Comparison of ENCODE assay signal across 40 cellular contexts in the genomic region with DNA sequence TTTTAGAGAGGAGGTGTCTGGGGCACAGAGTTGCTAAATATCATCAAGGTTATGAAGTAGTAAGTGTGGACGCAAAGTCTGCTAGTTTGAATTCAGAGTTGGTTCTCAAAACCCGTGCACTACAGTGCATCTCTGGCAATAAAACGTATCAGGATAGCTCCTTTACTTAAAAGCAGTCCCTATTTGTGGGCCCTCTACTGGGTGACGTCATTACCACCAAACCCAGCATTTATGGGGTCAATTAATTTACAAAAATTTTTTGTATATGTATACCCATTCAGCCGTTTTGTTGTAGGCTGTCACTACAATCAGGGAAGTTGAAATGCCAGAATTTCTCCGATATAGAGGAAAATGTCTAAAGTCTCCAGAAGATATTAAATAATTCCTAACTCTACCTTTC. TPM values are rescaled to one million over a fixed set of nuclear protein-coding genes. Genes with fewer than 3 reads are reported as not detected.
"Had no signal": no experiment of that assay in that cellular context is flagged by ENCODE, and none has a peak within 500 bp of the region (broad histone marks: within the 10 kb centered on the region; RNA-seq: fewer than 3 reads in every experiment).

No MANE protein-coding gene starts in this region.

- H3K4me3 ChIP-seq: adrenal gland, ascending aorta, body of pancreas, breast epithelium, cardiac muscle cell had no signal

- FAIRE-seq: astrocyte, bronchial epithelial cell had no signal

- H3K36me3 ChIP-seq: adrenal gland, ascending aorta, brain microvascular endothelial cell, breast epithelium, cardiac muscle cell had no signal

- H3K27me3 ChIP-seq: adrenal gland, ascending aorta, body of pancreas, brain microvascular endothelial cell, breast epithelium had no signal

- H3K4me1 ChIP-seq: adrenal gland, ascending aorta, body of pancreas, breast epithelium had no signal

- H3K9me3 ChIP-seq: adrenal gland, body of pancreas had no signal

- DNase-seq: activated effector memory CD4-positive, alpha-beta T cell treated with anti-CD3 and anti-CD28 coated beads, Interleukin-2, amount 50 U/mL, for 16 hours; activated effector memory CD4-positive, alpha-beta T cell treated with Interleukin-2 at 50 U/mL for 16 hours; activated gamma-delta T cell; activated gamma-delta T cell treated with Interleukin-2 at 50 U/mL for 16 hours; activated naive CD4-positive, alpha-beta T cell; activated naive CD4-positive, alpha-beta T cell treated with anti-CD3 and anti-CD28 coated beads for 36 hours; activated naive CD4-positive, alpha-beta T cell treated with anti-CD3 and anti-CD28 coated beads, Interleukin-2, amount 10 ng/mL, durations not matched to agents 7 days and 5 days; activated naive CD4-positive, alpha-beta T cell treated with anti-CD3 and anti-CD28 coated beads, Interleukin-2, amount 50 U/mL, for 16 hours; activated naive CD4-positive, alpha-beta T cell treated with Interleukin-2 at 50 U/mL for 16 hours; activated naive CD8-positive, alpha-beta T cell treated with anti-CD3 and anti-CD28 coated beads for 36 hours; activated naive CD8-positive, alpha-beta T cell treated with anti-CD3 and anti-CD28 coated beads, Interleukin-2, amount 10 ng/mL, durations not matched to agents 7 days and 5 days; activated naive CD8-positive, alpha-beta T cell treated with anti-CD3 and anti-CD28 coated beads, Interleukin-2, amount 50 U/mL, for 24 hours; activated T-cell treated with anti-CD3 and anti-CD28 coated beads, Interleukin-2, amount 50 U/mL, for 1 hour; activated T-cell treated with anti-CD3 and anti-CD28 coated beads, Interleukin-2, amount 50 U/mL, for 24 hours; activated T-cell treated with anti-CD3 and anti-CD28 coated beads, Interleukin-2, amount 50 U/mL, for 4 hours; activated T-cell treated with anti-CD3 and anti-CD28 coated beads, Interleukin-2, amount 50 U/mL, for 48 hours; activated T-cell treated with anti-CD3 and anti-CD28 coated beads, Interleukin-2, amount 50 U/mL, for 72 hours; adrenal gland; amniotic stem cell; amygdala; anterior cingulate cortex; aorta; body of pancreas; brain microvascular endothelial cell; caudate nucleus; central memory CD4-positive, alpha-beta T cell; cerebellar nuclear complex had no signal

- ATAC-seq: activated naive CD4-positive, alpha-beta T cell treated with anti-CD3 and anti-CD28 coated beads, Interleukin-2, amount 50 U/mL, for 72 hours; activated naive CD8-positive, alpha-beta T cell treated with anti-CD3 and anti-CD28 coated beads, Interleukin-2, amount 50 U/mL, for 24 hours; activated T-cell treated with anti-CD3 and anti-CD28 coated beads, Interleukin-2, amount 50 U/mL, for 4 hours; activated T-cell treated with anti-CD3 and anti-CD28 coated beads, Interleukin-2, amount 50 U/mL, for 72 hours; activated T-helper 17 cell treated with anti-CD3 and anti-CD28 coated beads, Interleukin-2, amount 50 U/mL, for 72 hours; body of pancreas had no signal

- H3K27ac ChIP-seq: adrenal gland, ascending aorta, body of pancreas, brain microvascular endothelial cell, breast epithelium, cardiac muscle cell had no signal

RNA-seq across cellular contexts. Expression of a gene that starts 8.8 kb away (rescaled TPM):
- total RNA-seq: activated naive CD4-positive, alpha-beta T cell treated with anti-CD3 and anti-CD28 coated beads for 36 hours; activated naive CD4-positive, alpha-beta T cell treated with anti-CD3 and anti-CD28 coated beads, Interleukin-2, amount 50 U/mL, for 72 hours; activated naive CD8-positive, alpha-beta T cell treated with anti-CD3 and anti-CD28 coated beads for 36 hours; activated naive CD8-positive, alpha-beta T cell treated with anti-CD3 and anti-CD28 coated beads, Interleukin-2, amount 10 ng/mL, durations not matched to agents 7 days and 5 days; activated T-cell treated with anti-CD3 and anti-CD28 coated beads, Interleukin-2, amount 50 U/mL, for 4 hours; activated T-cell treated with anti-CD3 and anti-CD28 coated beads, Interleukin-2, amount 50 U/mL, for 72 hours; activated T-helper 1 cell treated with anti-CD3 and anti-CD28 coated beads, Interleukin-12 subunit alpha, Interleukin-12 subunit beta, Interleukin-2, Interleukin-4 antibody, amounts not matched to agents 30 ng/mL and 10 ng/mL and 1 ng/mL, durations not matched to agents 14 hours and 24 hours and 36 hours; activated T-helper 17 cell treated with anti-CD3 and anti-CD28 coated beads, Interleukin-2, amount 50 U/mL, for 72 hours; activated T-helper 2 cell treated with anti-CD3 and anti-CD28 coated beads, Interferon-gamma antibody, Interleukin-2, Interleukin-4, amounts not matched to agents 10 μg/mL and 5 μg/mL and 100 μg/mL, durations not matched to agents 14 hours and 24 hours and 36 hours; adrenal gland; aorta; ascending aorta; astrocyte; body of pancreas; breast epithelium; bronchial epithelial cell; cardiac muscle cell; cardiac septum; cerebellum; chondrocyte had no signal
- polyA plus RNA-seq: adipose tissue, adrenal gland, aorta, cardiac muscle cell had no signal

RNA-seq across cellular contexts. Expression of a gene that starts 17.5 kb away (rescaled TPM):
- total RNA-seq: activated naive CD4-positive, alpha-beta T cell treated with anti-CD3 and anti-CD28 coated beads for 36 hours; activated naive CD4-positive, alpha-beta T cell treated with anti-CD3 and anti-CD28 coated beads, Interleukin-2, amount 50 U/mL, for 72 hours; activated naive CD8-positive, alpha-beta T cell treated with anti-CD3 and anti-CD28 coated beads for 36 hours; activated naive CD8-positive, alpha-beta T cell treated with anti-CD3 and anti-CD28 coated beads, Interleukin-2, amount 10 ng/mL, durations not matched to agents 7 days and 5 days; activated T-cell treated with anti-CD3 and anti-CD28 coated beads, Interleukin-2, amount 50 U/mL, for 4 hours; activated T-cell treated with anti-CD3 and anti-CD28 coated beads, Interleukin-2, amount 50 U/mL, for 72 hours; activated T-helper 1 cell treated with anti-CD3 and anti-CD28 coated beads, Interleukin-12 subunit alpha, Interleukin-12 subunit beta, Interleukin-2, Interleukin-4 antibody, amounts not matched to agents 30 ng/mL and 10 ng/mL and 1 ng/mL, durations not matched to agents 14 hours and 24 hours and 36 hours; activated T-helper 17 cell treated with anti-CD3 and anti-CD28 coated beads, Interleukin-2, amount 50 U/mL, for 72 hours; activated T-helper 2 cell treated with anti-CD3 and anti-CD28 coated beads, Interferon-gamma antibody, Interleukin-2, Interleukin-4, amounts not matched to agents 10 μg/mL and 5 μg/mL and 100 μg/mL, durations not matched to agents 14 hours and 24 hours and 36 hours; adrenal gland; aorta; ascending aorta; astrocyte; body of pancreas; breast epithelium; bronchial epithelial cell; cardiac muscle cell; cardiac septum; cerebellum; chondrocyte had no signal
- polyA plus RNA-seq: adipose tissue, adrenal gland, aorta, cardiac muscle cell had no signal
